In the genomic region with DNA sequence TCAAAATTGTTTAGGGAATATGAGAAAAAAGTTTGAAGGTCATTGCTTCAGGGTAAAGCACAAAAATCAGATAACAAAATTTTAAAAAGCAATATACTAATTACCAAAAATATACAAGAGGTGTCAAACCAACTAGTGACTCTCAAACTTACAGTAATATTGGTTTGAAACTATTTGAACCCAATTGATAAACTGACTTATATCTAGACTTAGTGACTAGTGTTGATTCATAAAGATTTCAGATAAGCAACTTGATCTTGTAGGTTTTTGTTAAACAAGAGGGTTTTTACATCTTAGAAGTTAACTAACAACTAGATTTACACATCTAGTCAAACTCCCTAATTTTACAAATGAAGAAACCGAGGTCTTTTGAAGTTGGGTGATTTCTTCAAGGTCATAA, we compare ENCODE assay signal across 14 cellular contexts. TPM values are rescaled to one million over a fixed set of nuclear protein-coding genes. Genes with fewer than 3 reads are reported as not detected.
DNase-seq lines count a peak whose midpoint lies in the region; ATAC-seq, FAIRE-seq and TF ChIP-seq lines count a peak whose summit lies in the region.
"Had no signal": no experiment of that assay in that cellular context is flagged by ENCODE, and none has a peak within 500 bp of the region (broad histone marks: within the 10 kb centered on the region; RNA-seq: fewer than 3 reads in every experiment).

No MANE protein-coding gene starts in this region.

- peaks cover 27% of the 10 kb centered on the region for H3K4me1 Mint-ChIP-seq in activated CD4-positive, alpha-beta T cell treated with anti-CD3 and anti-CD28 coated beads, Interleukin-2, amount 10 ng/mL, durations not matched to agents 24 days and 14 days
- H3K4me1 Mint-ChIP-seq in CD8-positive, alpha-beta T cell (ENCODE audit: low read depth), result peaks cover 67% of the 10 kb centered on the region

- H3K4me3 Mint-ChIP-seq in activated CD4-positive, alpha-beta T cell treated with anti-CD3 and anti-CD28 coated beads, Interleukin-2, amount 10 ng/mL, durations not matched to agents 24 days and 14 days, result no peak overlapping the region
- no peak overlapping the region for H3K4me3 Mint-ChIP-seq in CD8-positive, alpha-beta T cell
- H3K4me3 Mint-ChIP-seq: B cell; CD4-positive, alpha-beta T cell; H9 had no signal

- H3K9me3 Mint-ChIP-seq in activated CD4-positive, alpha-beta T cell treated with anti-CD3 and anti-CD28 coated beads, Interleukin-2, amount 10 ng/mL, durations not matched to agents 24 days and 14 days, result no peaks in the 10 kb centered on the region
- H3K9me3 Mint-ChIP-seq in CD8-positive, alpha-beta T cell, result no peaks in the 10 kb centered on the region
- H3K9me3 Mint-ChIP-seq: CD4-positive, alpha-beta T cell had no signal

- H4K20me1 ChIP-seq in KMS-11 (ENCODE audit: insufficient read depth), result no peaks in the 10 kb centered on the region

- FAIRE-seq in RCC 7860 (lab: Jason Lieb, UNC) (peak; percentile 20), colon (lab: Jason Lieb, UNC) (peak; percentile 90)
- FAIRE-seq: GM12878 had no signal

- no peak overlapping the region for H2AFZ ChIP-seq in KMS-11 (ENCODE audit: low read depth)

- no peak for ATAC-seq in HG03280 (IDR thresholded peaks at IDR 0.05; ENCODE audit: unreplicated experiment)
- no peak for ATAC-seq in CD8-positive, alpha-beta T cell

- no peaks in the 10 kb centered on the region for H3K27me3 ChIP-seq in KMS-11 (ENCODE audit: insufficient read depth, low read depth)
- H3K27me3 ChIP-seq in CD8-positive, alpha-beta T cell (ENCODE audit: insufficient read depth, low read length), result no peaks in the 10 kb centered on the region

- H3K36me3 ChIP-seq in KMS-11 (ENCODE audit: insufficient read depth), result no peaks in the 10 kb centered on the region
- no peaks in the 10 kb centered on the region for H3K36me3 ChIP-seq in CD8-positive, alpha-beta T cell (ENCODE audit: insufficient read depth, low read length)

- H3K36me3 Mint-ChIP-seq in activated CD4-positive, alpha-beta T cell treated with anti-CD3 and anti-CD28 coated beads, Interleukin-2, amount 10 ng/mL, durations not matched to agents 24 days and 14 days (ENCODE audit: low read depth), result peaks cover 26% of the 10 kb centered on the region
- H3K36me3 Mint-ChIP-seq in CD8-positive, alpha-beta T cell, result no peaks in the 10 kb centered on the region

- CTCF ChIA-PET in CD8-positive, alpha-beta T cell (lab: Charles Lee), result no interaction called here

- no peak for DNase-seq in activated CD4-positive, alpha-beta T cell treated with anti-CD3 and anti-CD28 coated beads, Interleukin-2, amount 10 ng/mL, durations not matched to agents 24 days and 14 days
- no peak for DNase-seq in activated CD4-positive, alpha-beta T cell treated with anti-CD3 and anti-CD28 coated beads, Interleukin-2, amount 50 U/mL, for 4 hours
- no peak for DNase-seq in RCC 7860 (ENCODE audit: low spot score)
- no peak for DNase-seq in CD8-positive, alpha-beta T cell
- DNase-seq: C1 segment of cervical spinal cord; CD4-positive, alpha-beta T cell; DMS79; GOT3; H9 had no signal

- intact Hi-C loops in activated CD4-positive, alpha-beta T cell treated with anti-CD3 and anti-CD28 coated beads, Interleukin-2, amount 10 ng/mL, durations not matched to agents 24 days and 14 days (cut with micrococcal nuclease), result loop anchor here (1.0 to 10.0 kb wide), 2 partner anchors 8 to 213 kb away; a partner anchor contains a TSS
- intact Hi-C loops in CD8-positive, alpha-beta T cell (cut with DNase I, micrococcal nuclease), result loop anchor here in 1 of 2 experiments (10.0 kb wide), 1 partner anchor 147 kb away; no protein-coding TSS in a partner anchor

- no peaks in the 10 kb centered on the region for H3K27me3 Mint-ChIP-seq in activated CD4-positive, alpha-beta T cell treated with anti-CD3 and anti-CD28 coated beads, Interleukin-2, amount 10 ng/mL, durations not matched to agents 24 days and 14 days
- H3K27me3 Mint-ChIP-seq in CD8-positive, alpha-beta T cell (ENCODE audit: low read depth), result no peaks in the 10 kb centered on the region
- H3K27me3 Mint-ChIP-seq: B cell; CD4-positive, alpha-beta T cell had no signal

- peak overlapping the region; percentile 39 for H3K27ac Mint-ChIP-seq in activated CD4-positive, alpha-beta T cell treated with anti-CD3 and anti-CD28 coated beads, Interleukin-2, amount 10 ng/mL, durations not matched to agents 24 days and 14 days
- no peak overlapping the region for H3K27ac Mint-ChIP-seq in CD8-positive, alpha-beta T cell
- H3K27ac Mint-ChIP-seq: B cell; CD4-positive, alpha-beta T cell; H9 had no signal

- POLR2A ChIA-PET in CD8-positive, alpha-beta T cell (lab: Charles Lee), result no interaction called here

- H3K4me2 ChIP-seq in KMS-11, result peak overlapping the region; percentile 71

- no peak for TF ChIP-seq CTCF in KMS-11 (conservative IDR thresholded peaks at IDR 0.05; ENCODE audit: low read depth, low read length)
- TF ChIP-seq CTCF in CD8-positive, alpha-beta T cell (IDR thresholded peaks at IDR 0.05), result no peak

- H3K4me1 ChIP-seq in KMS-11 (ENCODE audit: low read depth, poor library complexity, severe bottlenecking), result peaks cover 21% of the 10 kb centered on the region
- no peaks in the 10 kb centered on the region for H3K4me1 ChIP-seq in CD8-positive, alpha-beta T cell (ENCODE audit: insufficient read depth, low read length)

- no peak overlapping the region for H3K4me3 ChIP-seq in KMS-11 (IDR thresholded peaks at IDR 0.05; ENCODE audit: insufficient read depth, low read depth, low read length)
- no peak overlapping the region for H3K4me3 ChIP-seq in CD8-positive, alpha-beta T cell (ENCODE audit: low read depth, low read length)
- H3K4me3 ChIP-seq: GM12878 had no signal

- H3K27ac ChIP-seq in KMS-11, result peak overlapping the region; percentile 50
- H3K27ac ChIP-seq in CD8-positive, alpha-beta T cell (ENCODE audit: low read depth, low read length), result no peak overlapping the region

- peaks cover 31% of the 10 kb centered on the region; the same call in 1 of the 2 replicates for H3K79me2 ChIP-seq in KMS-11 (ENCODE audit: insufficient read depth, low read depth)

- 0 out of 2 replicates have a peak overlapping the region, but pooled peaks have one; percentile 12 for H3K9ac ChIP-seq in KMS-11

- H3K9me3 ChIP-seq in CD8-positive, alpha-beta T cell (ENCODE audit: low read length), result no peaks in the 10 kb centered on the region

RNA-seq across cellular contexts. Expression of a gene that starts 7.7 kb away (rescaled TPM):
- 21.9 and 23.7 TPM in 2 replicates for total RNA-seq in activated CD4-positive, alpha-beta T cell treated with anti-CD3 and anti-CD28 coated beads, Interleukin-2, amount 10 ng/mL, durations not matched to agents 24 days and 14 days
- total RNA-seq in CD8-positive, alpha-beta T cell, result 10 to 100 TPM; 21.5 to 25.9 TPM
